Comparison of ENCODE assay signal across 1 cellular context in genomic region chr2:38898256-38898655, GRCh38.
A peak's percentile ranks its signal among the peaks of the same experiment; 100 is the strongest.
TF ChIP-seq lines count a peak whose summit lies in the region.

No MANE protein-coding gene starts in this region.

TF ChIP-seq in H1, 55 proteins besides CTCF, POLR2A, EP300 and RAD21:
- TF ChIP-seq SUZ12 (IDR thresholded peaks at IDR 0.05; ENCODE audit: low read length) (no peak), RXRA (IDR thresholded peaks at IDR 0.05; ENCODE audit: insufficient read depth, low read depth, low read length) (no peak), SIX5 (IDR thresholded peaks at IDR 0.05; ENCODE audit: low read depth, low read length) (no peak), TBP (IDR thresholded peaks at IDR 0.05; ENCODE audit: low read depth, low read length) (no peak), PHF8 (conservative IDR thresholded peaks at IDR 0.05; ENCODE audit: low read depth, low read length) (no peak), HDAC2 (IDR thresholded peaks at IDR 0.05; ENCODE audit: borderline replicate concordance in 1 of 2, low read depth in 2 of 2, low read length in 2 of 2) (no peak), TCF12 (IDR thresholded peaks at IDR 0.05; ENCODE audit: low read depth, low read length) (no peak), MAX (IDR thresholded peaks at IDR 0.05) (0 out of 2 replicates have a peak, but pooled peaks have one; percentile 7), USF2 (IDR thresholded peaks at IDR 0.05; ENCODE audit: low read length) (peak; percentile 35; the same call in 1 of the 2 replicates), BACH1 (IDR thresholded peaks at IDR 0.05; ENCODE audit: low read length) (no peak)
